ENCODE assay signal across 1 cellular context in the genomic region with DNA sequence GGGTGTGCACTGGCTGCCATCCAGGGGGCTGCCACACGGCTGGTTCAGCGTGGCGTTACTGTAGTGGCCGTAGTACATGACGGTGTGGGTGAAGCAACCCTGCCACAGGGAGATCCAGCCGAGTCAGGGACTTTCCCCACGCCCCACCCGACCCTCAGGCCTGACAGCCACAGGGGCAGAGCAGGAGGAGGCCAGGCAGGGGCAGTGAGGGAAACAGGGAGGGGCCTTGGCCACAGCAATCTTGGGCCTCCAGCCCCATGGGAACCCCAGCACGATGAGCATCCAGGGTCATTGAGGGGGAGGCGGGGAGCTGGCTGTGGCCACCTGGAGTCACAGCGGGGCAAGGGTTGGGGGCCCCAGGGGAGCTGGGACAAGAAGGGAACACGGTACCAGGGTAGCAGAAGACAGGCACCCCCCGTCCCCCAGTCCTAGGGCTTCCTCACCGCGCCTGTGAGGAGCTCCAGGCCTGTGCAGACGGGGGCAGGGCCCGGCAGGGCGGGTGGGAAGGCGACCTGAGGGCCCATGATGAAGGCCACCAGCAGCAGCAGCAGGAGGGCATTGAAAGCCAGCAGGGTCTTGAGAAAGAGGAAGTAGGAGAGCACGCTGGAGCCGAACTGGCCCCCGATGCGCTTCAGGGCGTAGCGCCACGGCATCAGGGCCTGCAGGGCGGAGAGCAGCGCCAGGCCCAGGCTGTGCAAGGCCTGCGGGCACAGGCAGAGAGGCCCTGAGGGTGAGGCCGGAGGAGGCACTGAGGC.
TF ChIP-seq lines count a peak whose summit lies in the region.

No MANE protein-coding gene starts in this region.

TF ChIP-seq in HepG2, 621 proteins besides CTCF, POLR2A, EP300 and RAD21:
- TF ChIP-seq AGO2 (optimal IDR thresholded peaks at IDR 0.05; ENCODE audit: low read depth, low read length), result peak; percentile 0
- TF ChIP-seq RBFOX2 (IDR thresholded peaks at IDR 0.05; ENCODE audit: low read depth, low read length), result peak; percentile 14; the same call in 1 of the 2 replicates
- no peak for TF ChIP-seq KAT2B (IDR thresholded peaks at IDR 0.05; ENCODE audit: borderline replicate concordance, low read depth, low read length)
- no peak for TF ChIP-seq MTF2 (CRISPR knock-in tag; IDR thresholded peaks at IDR 0.05; ENCODE audit: borderline replicate concordance)
- TF ChIP-seq MAFG (CRISPR knock-in tag; IDR thresholded peaks at IDR 0.05), result no peak
